ENCODE assay signal across 25 cellular contexts in genomic region chr14:64623576-64624165, GRCh38.
"Had no signal": no experiment of that assay in that cellular context is flagged by ENCODE, and none has a peak within 500 bp of the region (broad histone marks: within the 10 kb centered on the region; RNA-seq: fewer than 3 reads in every experiment).

No MANE protein-coding gene starts in this region.

- H3K36me3 ChIP-seq: ascending aorta, breast epithelium, esophagus muscularis mucosa, neutrophil, sigmoid colon had no signal

- H3K27me3 ChIP-seq: ascending aorta, breast epithelium, esophagus muscularis mucosa, neutrophil, sigmoid colon, testis had no signal

- H3K9me3 ChIP-seq: ascending aorta, breast epithelium, esophagus muscularis mucosa, neutrophil, sigmoid colon, testis had no signal

- H3K9ac ChIP-seq: parathyroid adenoma had no signal

- H3K4me1 ChIP-seq: ascending aorta, breast epithelium, parathyroid adenoma, testis had no signal

- DNase-seq: activated B cell treated with CpG ODN at 0.5 μM for 24 hours; activated CD4-positive, alpha-beta T cell treated with anti-CD3 and anti-CD28 coated beads for 48 hours; activated CD8-positive, alpha-beta memory T cell treated with anti-CD3 and anti-CD28 coated beads for 24 hours; activated CD8-positive, alpha-beta memory T cell treated with anti-CD3 and anti-CD28 coated beads, Interleukin-2, amount 50 U/mL, for 48 hours; activated effector memory CD4-positive, alpha-beta T cell treated with anti-CD3 and anti-CD28 coated beads, Interleukin-2, amount 50 U/mL, for 16 hours; activated naive CD4-positive, alpha-beta T cell treated with anti-CD3 and anti-CD28 coated beads, Interleukin-2, amount 50 U/mL, for 16 hours; activated T-cell treated with anti-CD3 and anti-CD28 coated beads, Interleukin-2, amount 50 U/mL, for 72 hours; cerebellar nuclear complex; effector CD8-positive, alpha-beta T cell; immature natural killer cell; left cardiac atrium; mesendoderm; naive thymus-derived CD4-positive, alpha-beta T cell; sigmoid colon; stimulated activated CD4-positive, alpha-beta T cell treated with anti-CD3 and anti-CD28 coated beads, Interleukin-4, amount 100 ng/mL, for 4 hours; T-cell; T-helper 9 cell; testis had no signal

- H2AFZ ChIP-seq: parathyroid adenoma had no signal

- H3K4me3 ChIP-seq: ascending aorta, breast epithelium, esophagus muscularis mucosa, sigmoid colon, testis had no signal

- H3K27ac ChIP-seq: ascending aorta, breast epithelium, esophagus muscularis mucosa, neutrophil, parathyroid adenoma, sigmoid colon, testis had no signal

- FAIRE-seq: endothelial cell of umbilical vein had no signal

- H3K79me2 ChIP-seq: parathyroid adenoma had no signal

- ATAC-seq: activated T-cell treated with anti-CD3 and anti-CD28 coated beads, Interleukin-2, amount 50 U/mL, for 72 hours; left cardiac atrium; naive thymus-derived CD4-positive, alpha-beta T cell; stimulated activated memory B cell treated with anti-CD40 and anti-IgM and Interleukin-4, amounts not matched to agents 10 μg/mL and 1 μg/mL and 100 μg/mL, for 72 hours; T-cell had no signal
